Comparison of ENCODE assay signal across 19 cellular contexts in genomic region chr7:150993511-150993910, GRCh38. TPM values are rescaled to one million over a fixed set of nuclear protein-coding genes. Genes with fewer than 3 reads are reported as not detected.
DNase-seq lines count a peak whose midpoint lies in the region; ATAC-seq, FAIRE-seq and TF ChIP-seq lines count a peak whose summit lies in the region.
"Had no signal": no experiment of that assay in that cellular context is flagged by ENCODE, and none has a peak within 500 bp of the region (broad histone marks: within the 10 kb centered on the region; RNA-seq: fewer than 3 reads in every experiment).

No MANE protein-coding gene starts in this region.

- peaks cover 66% of the 10 kb centered on the region for H3K4me1 ChIP-seq in BLaER1
- peaks cover 4 to 26% (median 18%) of the 10 kb centered on the region in 4 experiments for H3K4me1 ChIP-seq in H1 (replicated peaks in 1 of 4; ENCODE audit: control insufficient read depth in 3 of 4, insufficient read depth in 4 of 4, low read length in 3 of 4)
- no peaks in the 10 kb centered on the region for H3K4me1 ChIP-seq in right cardiac atrium (ENCODE audit: control insufficient read depth, insufficient read depth, low read length)

- no peak for TF ChIP-seq RAD21 in H1 (IDR thresholded peaks at IDR 0.05 in 1 of 2, conservative IDR thresholded peaks at IDR 0.05 in 1 of 2; ENCODE audit: low read depth in 2 of 2, low read length in 2 of 2)

- TF ChIP-seq POLR2A in H1 (IDR thresholded peaks at IDR 0.05; ENCODE audit: control extremely low read depth in 1 of 2, low read depth in 2 of 2, low read length in 2 of 2) = no peak

- H4K20me1 ChIP-seq in BLaER1 (no peaks in the 10 kb centered on the region), H1 (replicated peaks in 1 of 2; ENCODE audit: control insufficient read depth in 1 of 2, insufficient read depth in 2 of 2, low read length in 2 of 2) (no peaks in the 10 kb centered on the region)

- 0 out of 2 replicates have a peak overlapping the region, but pooled peaks have one; percentile 90 for H2BK20ac ChIP-seq in H1 (ENCODE audit: low read length)

- 0 out of 2 replicates have a peak overlapping the region, but pooled peaks have one; percentile 77 for H2BK12ac ChIP-seq in H1 (ENCODE audit: low read depth, low read length)

- intact Hi-C loops in right cardiac atrium (cut with DNase I) = loop anchor here in 1 of 4 donors (10.0 kb wide), 1 partner anchor 219 kb away; no protein-coding TSS in a partner anchor

- H4K8ac ChIP-seq in H1 (ENCODE audit: extremely low read depth, insufficient read depth, low read length) = no peak overlapping the region; the same call in 1 of the 2 replicates

- H3K18ac ChIP-seq in H1 (ENCODE audit: extremely low read depth, low read length) = peak overlapping the region; percentile 65; the same call in 1 of the 2 replicates

- H2BK15ac ChIP-seq in H1 (ENCODE audit: low read length) = 0 out of 2 replicates have a peak overlapping the region, but pooled peaks have one; percentile 88

- no peak overlapping the region for H4K5ac ChIP-seq in H1 (ENCODE audit: insufficient read length, low read depth, low read length)

- peak overlapping the region; percentile 56; the same call in 1 of the 2 replicates for H2BK5ac ChIP-seq in H1 (ENCODE audit: low read depth, low read length)

- DNase-seq in H1 (ENCODE audit: low read depth in 1 of 2, low spot score in 2 of 2) (no peak), right cardiac atrium (peak; percentile 89 to 91 (median 91)), pulmonary artery endothelial cell (ENCODE audit: low read depth, low spot score) (peak; percentile 63), type B pancreatic cell (ENCODE audit: extremely low spot score, unreplicated experiment) (no peak), GM19240 (ENCODE audit: insufficient read length, low spot score) (no peak), DMS153 (lab: John Stamatoyannopoulos, UW) (no peak), activated gamma-delta T cell (lab: John Stamatoyannopoulos, UW) (no peak)
- DNase-seq: activated CD4-positive, alpha-beta T cell treated with anti-CD3 and anti-CD28 coated beads, Interleukin-2, amount 50 U/mL, for 4 hours; activated T-cell treated with anti-CD3 and anti-CD28 coated beads, Interleukin-2, amount 50 U/mL, for 48 hours; NCI-H1694 treated with DMSO at 0.1 percent for 48 hours; NCI-H510A treated with DMSO at 0.1 percent for 48 hours; posterior cingulate gyrus had no signal

- H3K27me3 Mint-ChIP-seq in type B pancreatic cell = peaks cover 12% of the 10 kb centered on the region
- H3K27me3 Mint-ChIP-seq: CD4-positive, alpha-beta memory T cell had no signal

- no peak overlapping the region for H3K4ac ChIP-seq in H1 (replicated peaks; ENCODE audit: insufficient read length, low read depth, low read length)

- 90% methylated on average over 2 of the region's 14 CpGs; no CpG with 5 or more reads in 1 of the 2 experiments for WGBS in H1 (ENCODE audit: extremely low coverage in 1 of 2, insufficient coverage in 1 of 2, insufficient read length in 1 of 2, insufficient replicate concordance in 2 of 2, low coverage in 1 of 2, low lambda C conversion rate in 2 of 2, missing lambda C conversion rate in 1 of 2), 2 experiments
- WGBS in right cardiac atrium = 67% methylated on average over 14 of the region's 14 CpGs

- H3K9me3 ChIP-seq in BLaER1 = peaks cover 18% of the 10 kb centered on the region
- no peaks in the 10 kb centered on the region for H3K9me3 ChIP-seq in H1 (ENCODE audit: insufficient read depth in 2 of 2, low read depth in 1 of 2, low read length in 1 of 2)
- H3K9me3 ChIP-seq in right cardiac atrium (ENCODE audit: control insufficient read depth, low read length) = no peaks in the 10 kb centered on the region

- H3K79me1 ChIP-seq in H1 (ENCODE audit: low read depth, low read length) = no peaks in the 10 kb centered on the region

- H3K4me3 ChIP-seq in BLaER1 (no peak overlapping the region), H1 (ENCODE audit: extremely low read depth in 1 of 4, insufficient read depth in 2 of 4, low read depth in 3 of 4, low read length in 4 of 4) (no peak overlapping the region), right cardiac atrium (ENCODE audit: low read length) (peak overlapping the region; percentile 43)
- H3K4me3 ChIP-seq: SK-N-MC had no signal

- H3K4me3 Mint-ChIP-seq in type B pancreatic cell = no peak overlapping the region

- H2AK5ac ChIP-seq in H1 (ENCODE audit: low read depth, low read length) = no peak overlapping the region

- CTCF ChIA-PET in H1 (lab: Charles Lee; ENCODE audit: partially characterized antibody) = interaction anchor here (0.6 to 7.6 kb wide), 9 partner anchors 13 to 203 kb away, joined by 3 to 142 read pairs (median 7); no protein-coding TSS in a partner anchor

- ATAC-seq in right cardiac atrium = peak; percentile 70 to 77

- H3K56ac ChIP-seq in H1 (replicated peaks; ENCODE audit: insufficient read length, low read depth, low read length) = no peak overlapping the region

- H3K4me1 Mint-ChIP-seq in type B pancreatic cell (ENCODE audit: unreplicated experiment) = peaks cover 12% of the 10 kb centered on the region

- H3K23me2 ChIP-seq in H1 (ENCODE audit: low read depth, low read length) = no peaks in the 10 kb centered on the region

- H3K36me3 Mint-ChIP-seq in type B pancreatic cell = no peaks in the 10 kb centered on the region

- H3K27me3 ChIP-seq in BLaER1 (no peaks in the 10 kb centered on the region), H1 (replicated peaks in 1 of 4; ENCODE audit: control insufficient read depth in 3 of 4, extremely low read depth in 1 of 4, insufficient read depth in 3 of 4, low read length in 3 of 4) (no peaks in the 10 kb centered on the region), right cardiac atrium (ENCODE audit: control insufficient read depth, insufficient read depth) (no peaks in the 10 kb centered on the region)

- H3K9me3 Mint-ChIP-seq in type B pancreatic cell = peaks cover 6% of the 10 kb centered on the region

- H3K79me2 ChIP-seq in H1 (ENCODE audit: control insufficient read depth in 1 of 2, insufficient read depth in 2 of 2, low read length in 2 of 2) = no peaks in the 10 kb centered on the region

- POLR2A ChIA-PET in H1 (lab: Charles Lee; ENCODE audit: partially characterized antibody) = interaction anchor here (1.2 to 2.0 kb wide), 3 partner anchors 13 to 95 kb away, joined by 3 to 7 read pairs (median 5); no protein-coding TSS in a partner anchor

- peak overlapping the region; percentile 87 for H4K91ac ChIP-seq in H1 (replicated peaks; ENCODE audit: insufficient read length, low read length)

- no peak for FAIRE-seq in H1 (lab: Jason Lieb, UNC)
- FAIRE-seq: A204.1, endometrium, islet of Langerhans had no signal

- no peak overlapping the region for H3K23ac ChIP-seq in H1 (ENCODE audit: insufficient read length)

- no peak for TF ChIP-seq EP300 in H1 (IDR thresholded peaks at IDR 0.05; ENCODE audit: borderline replicate concordance in 1 of 2, low read depth in 2 of 2, low read length in 2 of 2)

- H3K9ac ChIP-seq in BLaER1 = no peak overlapping the region; the same call in 1 of the 2 replicates
- H3K9ac ChIP-seq in H1 (replicated peaks in 1 of 4; ENCODE audit: extremely low read depth in 1 of 4, low read depth in 3 of 4, low read length in 3 of 4) = no peak overlapping the region

- no peak overlapping the region for H2AFZ ChIP-seq in H1 (ENCODE audit: low read length)

- no peak overlapping the region for H3K14ac ChIP-seq in H1 (ENCODE audit: insufficient read length)

- peaks cover 8% of the 10 kb centered on the region for H3K36me3 ChIP-seq in BLaER1
- no peaks in the 10 kb centered on the region for H3K36me3 ChIP-seq in H1 (ENCODE audit: control insufficient read depth in 2 of 4, insufficient read depth in 4 of 4, low read length in 3 of 4)

- H3K27ac ChIP-seq in BLaER1 = peak overlapping the region; percentile 41
- H3K27ac ChIP-seq in H1 (ENCODE audit: low read depth, low read length) = no peak overlapping the region
- H3K27ac ChIP-seq in right cardiac atrium (ENCODE audit: low read length) = peak overlapping the region; percentile 71
- H3K27ac ChIP-seq: SK-N-MC had no signal

- TF ChIP-seq CTCF in H1 (IDR thresholded peaks at IDR 0.05; ENCODE audit: control extremely low read depth in 1 of 3, insufficient read depth in 1 of 3, low read depth in 1 of 3, low read length in 3 of 3) (no peak), type B pancreatic cell (conservative IDR thresholded peaks at IDR 0.05) (no peak)

- no peak overlapping the region for H3K27ac Mint-ChIP-seq in type B pancreatic cell

- H2BK120ac ChIP-seq in H1 (replicated peaks; ENCODE audit: low read depth, low read length) = no peak overlapping the region

- peak overlapping the region; percentile 88 for H3K4me2 ChIP-seq in BLaER1
- H3K4me2 ChIP-seq in H1 (ENCODE audit: insufficient read depth in 1 of 2, low read depth in 2 of 2, low read length in 2 of 2) = 0 out of 4 replicates have a peak overlapping the region, but pooled peaks of 1 of the 2 experiments have one; percentile 8

RNA-seq across cellular contexts. Expression of gene NOS3, which starts 2.7 kb away (rescaled TPM):
- 4.4 and 4.7 TPM in 2 replicates for total RNA-seq in H1 (2021; fragmentation: NEBNext Ultra II Directional; extraction: Animal tissue kit (Norgen Biotek cat#: 25700))
- polyA plus RNA-seq in H1 (2011; rRNA removed) (16.2 and 20.9 TPM in 2 replicates), right cardiac atrium (13.5 TPM)
- 8.1 TPM for polyA plus RNA-seq in H1 (2011; cell fraction: cytosol; rRNA removed)
- 12.6 TPM for polyA plus RNA-seq in H1 (2011; cell fraction: nucleus; rRNA removed)
- 4.2 to 10.6 TPM (median 8.1 TPM) in 4 replicates for polyA plus RNA-seq in H1 (2012, experiment 1 of 2)
- polyA plus RNA-seq in H1 (2012, experiment 2 of 2) = 5.2 TPM
- polyA plus RNA-seq in H1 (2013, experiment 1 of 2) = 4.2 TPM
- polyA plus RNA-seq in H1 (2013, experiment 2 of 2) = 3.5 TPM
- polyA minus RNA-seq in H1 (2011; rRNA and poly(A)+ RNA removed) = 5.4 and 6.9 TPM in 2 replicates
- 7.7 TPM for polyA minus RNA-seq in H1 (2011; cell fraction: cytosol; rRNA and poly(A)+ RNA removed)
- 10.1 TPM for polyA minus RNA-seq in H1 (2011; cell fraction: nucleus; rRNA and poly(A)+ RNA removed)
- total RNA-seq in right cardiac atrium (10 to 100 TPM; 20.5 to 80.4 (median 24.7) TPM), pulmonary artery endothelial cell (58.3 and 67.0 TPM in 2 replicates), type B pancreatic cell (ENCODE audit: low replicate concordance) (0.21 and 1.7 TPM in 2 replicates)

RNA-seq across cellular contexts. Expression of gene KCNH2, which starts 15.4 kb away (rescaled TPM):
- 7.7 and 8.0 TPM in 2 replicates for total RNA-seq in H1 (2021; fragmentation: NEBNext Ultra II Directional; extraction: Animal tissue kit (Norgen Biotek cat#: 25700))
- 15.0 and 20.5 TPM in 2 replicates for polyA plus RNA-seq in H1 (2011; rRNA removed)
- polyA plus RNA-seq in H1 (2011; cell fraction: cytosol; rRNA removed) = 13.4 TPM
- 23.6 TPM for polyA plus RNA-seq in H1 (2011; cell fraction: nucleus; rRNA removed)
- polyA plus RNA-seq in H1 (2012, experiment 1 of 2) = 5.5 to 12.1 TPM (median 10.4 TPM) in 4 replicates
- polyA plus RNA-seq in H1 (2012, experiment 2 of 2) = 7.6 TPM
- polyA plus RNA-seq in H1 (2013, experiment 1 of 2) = 7.6 TPM
- polyA plus RNA-seq in H1 (2013, experiment 2 of 2) = 7.2 TPM
- polyA minus RNA-seq in H1 (2011; rRNA and poly(A)+ RNA removed) = 8.9 and 10.2 TPM in 2 replicates
- polyA minus RNA-seq in H1 (2011; cell fraction: cytosol; rRNA and poly(A)+ RNA removed) = 9.5 TPM
- polyA minus RNA-seq in H1 (2011; cell fraction: nucleus; rRNA and poly(A)+ RNA removed) = 7.0 TPM
- total RNA-seq in right cardiac atrium = 100 to 1,000 TPM; 113 to 163 (median 126) TPM
- polyA plus RNA-seq in right cardiac atrium = 132 TPM
- total RNA-seq in pulmonary artery endothelial cell = 0.07 TPM in 1 of 2 replicates, not detected in the other
- 8.0 and 10.0 TPM in 2 replicates for total RNA-seq in type B pancreatic cell (ENCODE audit: low replicate concordance)

RNA-seq across cellular contexts. Expression of gene ATG9B, which starts 30.8 kb away (rescaled TPM):
- 2.3 and 2.6 TPM in 2 replicates for total RNA-seq in H1 (2021; fragmentation: NEBNext Ultra II Directional; extraction: Animal tissue kit (Norgen Biotek cat#: 25700))
- polyA plus RNA-seq in H1 (2011; rRNA removed) (1.4 and 2.7 TPM in 2 replicates), right cardiac atrium (0.43 TPM)
- 2.7 TPM for polyA plus RNA-seq in H1 (2011; cell fraction: cytosol; rRNA removed)
- 6.4 TPM for polyA plus RNA-seq in H1 (2011; cell fraction: nucleus; rRNA removed)
- 2.7 to 4.3 TPM (median 3.1 TPM) in 4 replicates for polyA plus RNA-seq in H1 (2012, experiment 1 of 2)
- 0.79 TPM for polyA plus RNA-seq in H1 (2012, experiment 2 of 2)
- polyA plus RNA-seq in H1 (2013, experiment 1 of 2) = 1.7 TPM
- 1.8 TPM for polyA plus RNA-seq in H1 (2013, experiment 2 of 2)
- 0.19 and 0.51 TPM in 2 replicates for polyA minus RNA-seq in H1 (2011; rRNA and poly(A)+ RNA removed)
- polyA minus RNA-seq in H1 (2011; cell fraction: cytosol; rRNA and poly(A)+ RNA removed) = 0.88 TPM
- 0.60 TPM for polyA minus RNA-seq in H1 (2011; cell fraction: nucleus; rRNA and poly(A)+ RNA removed)
- total RNA-seq in right cardiac atrium (under 1 TPM in 2 of 4 donors, not detected in 2; 0.18 to 0.23 TPM), pulmonary artery endothelial cell (under 0.01 TPM in 1 of 2 replicates, not detected in the other), type B pancreatic cell (ENCODE audit: low replicate concordance) (33.8 and 53.2 TPM in 2 replicates)
- total RNA-seq: subcutaneous adipose tissue had no signal

RNA-seq across cellular contexts. Expression of gene ABCB8, which starts 34.7 kb away (rescaled TPM):
- total RNA-seq in H1 (2021; fragmentation: NEBNext Ultra II Directional; extraction: Animal tissue kit (Norgen Biotek cat#: 25700)) = 22.2 and 27.0 TPM in 2 replicates
- polyA plus RNA-seq in H1 (2011; rRNA removed) = 17.7 and 26.0 TPM in 2 replicates
- 16.7 TPM for polyA plus RNA-seq in H1 (2011; cell fraction: cytosol; rRNA removed)
- 52.2 TPM for polyA plus RNA-seq in H1 (2011; cell fraction: nucleus; rRNA removed)
- polyA plus RNA-seq in H1 (2012, experiment 1 of 2) = 14.8 to 21.8 TPM (median 19.6 TPM) in 4 replicates
- 15.8 TPM for polyA plus RNA-seq in H1 (2012, experiment 2 of 2)
- 16.5 TPM for polyA plus RNA-seq in H1 (2013, experiment 1 of 2)
- 15.7 TPM for polyA plus RNA-seq in H1 (2013, experiment 2 of 2)
- 17.2 and 19.5 TPM in 2 replicates for polyA minus RNA-seq in H1 (2011; rRNA and poly(A)+ RNA removed)
- 12.2 TPM for polyA minus RNA-seq in H1 (2011; cell fraction: cytosol; rRNA and poly(A)+ RNA removed)
- 28.9 TPM for polyA minus RNA-seq in H1 (2011; cell fraction: nucleus; rRNA and poly(A)+ RNA removed)
- total RNA-seq in right cardiac atrium = 10 to 100 TPM; 20.9 to 24.5 (median 23.4) TPM
- 19.6 TPM for polyA plus RNA-seq in right cardiac atrium
- total RNA-seq in pulmonary artery endothelial cell = 26.4 and 37.9 TPM in 2 replicates
- total RNA-seq in type B pancreatic cell (ENCODE audit: low replicate concordance) = 32.7 and 45.5 TPM in 2 replicates

RNA-seq across cellular contexts. Expression of gene ASIC3, which starts 54.8 kb away (rescaled TPM):
- total RNA-seq in H1 (2021; fragmentation: NEBNext Ultra II Directional; extraction: Animal tissue kit (Norgen Biotek cat#: 25700)) = 1.4 and 1.9 TPM in 2 replicates
- polyA plus RNA-seq in H1 (2011; rRNA removed) = 1.6 and 4.3 TPM in 2 replicates
- polyA plus RNA-seq in H1 (2011; cell fraction: cytosol; rRNA removed) = 2.6 TPM
- 17.4 TPM for polyA plus RNA-seq in H1 (2011; cell fraction: nucleus; rRNA removed)
- 3.1 to 5.6 TPM (median 4.2 TPM) in 4 replicates for polyA plus RNA-seq in H1 (2012, experiment 1 of 2)
- polyA plus RNA-seq in H1 (2012, experiment 2 of 2) = 2.4 TPM
- polyA plus RNA-seq in H1 (2013, experiment 1 of 2) = 0.87 TPM
- 0.74 TPM for polyA plus RNA-seq in H1 (2013, experiment 2 of 2)
- 0.27 and 0.88 TPM in 2 replicates for polyA minus RNA-seq in H1 (2011; rRNA and poly(A)+ RNA removed)
- 0.73 TPM for polyA minus RNA-seq in H1 (2011; cell fraction: cytosol; rRNA and poly(A)+ RNA removed)
- polyA minus RNA-seq in H1 (2011; cell fraction: nucleus; rRNA and poly(A)+ RNA removed) = 2.1 TPM
- 1 to 10 TPM; 4.0 to 6.5 (median 5.0) TPM for total RNA-seq in right cardiac atrium
- polyA plus RNA-seq in right cardiac atrium = 5.3 TPM
- total RNA-seq in pulmonary artery endothelial cell = 0.07 TPM in 2 replicates
- 2.2 and 4.4 TPM in 2 replicates for total RNA-seq in type B pancreatic cell (ENCODE audit: low replicate concordance)
- polyA plus RNA-seq: CD4-positive, alpha-beta memory T cell had no signal

Comparison
In these comparisons a context has a peak if more than half of its experiments do, and no peak if none do; other contexts are left out.
1. DNase-seq: peak in right cardiac atrium (3 of 3) and pulmonary artery endothelial cell (single experiment); none in H1 (0 of 2), type B pancreatic cell (single experiment), GM19240 (single experiment), DMS153 (single experiment) and activated gamma-delta T cell (single experiment).
2. RNA of gene KCNH2, which starts 15.4 kb away (total RNA-seq): 113 to 163 TPM in right cardiac atrium; 8.0 to 10.0 TPM in type B pancreatic cell, 7.7 to 8.0 TPM in H1 and 0.07 TPM in pulmonary artery endothelial cell; every median in the first group is over 10 times any median in the second.